ENCODE assay signal across 1 cellular context in the genomic region with DNA sequence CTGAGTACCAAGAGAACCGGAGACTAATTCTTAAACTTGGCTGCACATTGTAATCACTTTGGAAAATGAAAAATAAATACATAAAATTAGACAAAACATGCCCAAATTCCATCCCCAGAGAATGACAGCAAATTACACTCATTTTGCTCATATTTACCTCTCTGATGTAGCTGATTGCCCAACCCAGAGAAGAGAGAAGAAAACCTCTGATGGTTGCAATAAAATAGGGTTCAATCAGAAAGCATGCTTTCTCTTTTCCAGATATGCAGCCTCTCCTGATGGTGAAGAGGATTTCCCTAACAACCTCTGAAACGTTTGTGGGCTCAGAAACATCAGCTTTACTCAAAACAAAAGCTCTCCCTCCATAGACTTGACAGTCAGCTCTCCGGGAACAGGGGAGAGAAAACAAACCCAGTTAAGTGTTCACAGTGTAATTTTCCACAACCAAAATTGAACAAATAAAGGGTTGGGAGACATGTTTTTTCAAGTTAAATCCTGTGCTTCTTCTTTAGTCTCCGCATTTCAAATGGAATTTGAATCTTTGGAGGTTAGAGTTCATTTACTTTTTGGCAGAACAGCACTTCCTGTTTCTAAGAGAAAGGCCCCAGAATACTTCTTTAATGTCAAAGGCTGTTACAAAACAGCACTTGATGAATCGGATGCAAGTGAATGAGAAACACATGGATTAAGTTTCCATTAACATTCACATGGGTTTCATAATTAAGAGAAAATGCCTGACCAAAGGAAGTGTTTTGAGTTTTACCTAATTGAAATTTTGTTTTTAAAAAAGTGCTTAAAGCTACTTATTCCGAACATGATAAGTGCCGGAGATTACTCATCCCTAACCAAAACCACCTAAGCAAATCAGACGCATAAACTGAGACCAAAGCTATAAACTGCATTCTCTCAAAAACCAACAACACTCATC.
TF ChIP-seq lines count a peak whose summit lies in the region.

No MANE protein-coding gene starts in this region.

TF ChIP-seq in SK-N-SH, 30 proteins besides CTCF, POLR2A, EP300 and RAD21 (continued from another document):
- no peak for TF ChIP-seq NRF1 (IDR thresholded peaks at IDR 0.05; ENCODE audit: low read depth, low read length)
- TF ChIP-seq RXRA (IDR thresholded peaks at IDR 0.05; ENCODE audit: borderline replicate concordance, low read depth) = no peak
- TF ChIP-seq, protein P1, sequence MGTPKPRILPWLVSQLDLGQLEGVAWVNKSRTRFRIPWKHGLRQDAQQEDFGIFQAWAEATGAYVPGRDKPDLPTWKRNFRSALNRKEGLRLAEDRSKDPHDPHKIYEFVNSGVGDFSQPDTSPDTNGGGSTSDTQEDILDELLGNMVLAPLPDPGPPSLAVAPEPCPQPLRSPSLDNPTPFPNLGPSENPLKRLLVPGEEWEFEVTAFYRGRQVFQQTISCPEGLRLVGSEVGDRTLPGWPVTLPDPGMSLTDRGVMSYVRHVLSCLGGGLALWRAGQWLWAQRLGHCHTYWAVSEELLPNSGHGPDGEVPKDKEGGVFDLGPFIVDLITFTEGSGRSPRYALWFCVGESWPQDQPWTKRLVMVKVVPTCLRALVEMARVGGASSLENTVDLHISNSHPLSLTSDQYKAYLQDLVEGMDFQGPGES (IDR thresholded peaks at IDR 0.05; ENCODE audit: low read depth, low read length) = no peak
- TF ChIP-seq EZH2phosphoT487 (IDR thresholded peaks at IDR 0.05; ENCODE audit: borderline replicate concordance, low read depth) = no peak
- 0 out of 2 replicates have a peak, but pooled peaks have one; percentile 4 for TF ChIP-seq FOSL2 (IDR thresholded peaks at IDR 0.05; ENCODE audit: borderline replicate concordance, low read depth)
- TF ChIP-seq, protein P2, sequence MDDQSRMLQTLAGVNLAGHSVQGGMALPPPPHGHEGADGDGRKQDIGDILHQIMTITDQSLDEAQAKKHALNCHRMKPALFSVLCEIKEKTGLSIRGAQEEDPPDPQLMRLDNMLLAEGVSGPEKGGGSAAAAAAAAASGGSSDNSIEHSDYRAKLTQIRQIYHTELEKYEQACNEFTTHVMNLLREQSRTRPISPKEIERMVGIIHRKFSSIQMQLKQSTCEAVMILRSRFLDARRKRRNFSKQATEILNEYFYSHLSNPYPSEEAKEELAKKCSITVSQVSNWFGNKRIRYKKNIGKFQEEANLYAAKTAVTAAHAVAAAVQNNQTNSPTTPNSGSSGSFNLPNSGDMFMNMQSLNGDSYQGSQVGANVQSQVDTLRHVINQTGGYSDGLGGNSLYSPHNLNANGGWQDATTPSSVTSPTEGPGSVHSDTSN (IDR thresholded peaks at IDR 0.05) = peak; percentile 76
- peak; percentile 58 for TF ChIP-seq JUND (IDR thresholded peaks at IDR 0.05)
- TF ChIP-seq, protein P3, sequence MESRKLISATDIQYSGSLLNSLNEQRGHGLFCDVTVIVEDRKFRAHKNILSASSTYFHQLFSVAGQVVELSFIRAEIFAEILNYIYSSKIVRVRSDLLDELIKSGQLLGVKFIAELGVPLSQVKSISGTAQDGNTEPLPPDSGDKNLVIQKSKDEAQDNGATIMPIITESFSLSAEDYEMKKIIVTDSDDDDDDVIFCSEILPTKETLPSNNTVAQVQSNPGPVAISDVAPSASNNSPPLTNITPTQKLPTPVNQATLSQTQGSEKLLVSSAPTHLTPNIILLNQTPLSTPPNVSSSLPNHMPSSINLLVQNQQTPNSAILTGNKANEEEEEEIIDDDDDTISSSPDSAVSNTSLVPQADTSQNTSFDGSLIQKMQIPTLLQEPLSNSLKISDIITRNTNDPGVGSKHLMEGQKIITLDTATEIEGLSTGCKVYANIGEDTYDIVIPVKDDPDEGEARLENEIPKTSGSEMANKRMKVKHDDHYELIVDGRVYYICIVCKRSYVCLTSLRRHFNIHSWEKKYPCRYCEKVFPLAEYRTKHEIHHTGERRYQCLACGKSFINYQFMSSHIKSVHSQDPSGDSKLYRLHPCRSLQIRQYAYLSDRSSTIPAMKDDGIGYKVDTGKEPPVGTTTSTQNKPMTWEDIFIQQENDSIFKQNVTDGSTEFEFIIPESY (IDR thresholded peaks at IDR 0.05; ENCODE audit: borderline replicate concordance, low read depth) = no peak
- TF ChIP-seq, protein P4, sequence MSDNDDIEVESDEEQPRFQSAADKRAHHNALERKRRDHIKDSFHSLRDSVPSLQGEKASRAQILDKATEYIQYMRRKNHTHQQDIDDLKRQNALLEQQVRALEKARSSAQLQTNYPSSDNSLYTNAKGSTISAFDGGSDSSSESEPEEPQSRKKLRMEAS (IDR thresholded peaks at IDR 0.05; ENCODE audit: low read depth) = no peak
- no peak for TF ChIP-seq CHD2 (IDR thresholded peaks at IDR 0.05; ENCODE audit: low read length, partially characterized antibody)
- TF ChIP-seq GATA2 (CRISPR knock-in tag; IDR thresholded peaks at IDR 0.05) = no peak
- TF ChIP-seq RCOR1 (IDR thresholded peaks at IDR 0.05; ENCODE audit: low read length) = no peak
- TF ChIP-seq SIN3A (IDR thresholded peaks at IDR 0.05; ENCODE audit: borderline replicate concordance, low read depth, low read length) = no peak
- TF ChIP-seq GABPA (IDR thresholded peaks at IDR 0.05; ENCODE audit: low read depth) = no peak
